8 cellular contexts compared by ENCODE assay signal in genomic region chr13:110965038-110965754, GRCh38. TPM values are rescaled to one million over a fixed set of nuclear protein-coding genes. Genes with fewer than 3 reads are reported as not detected.
A peak's percentile ranks its signal among the peaks of the same experiment; 100 is the strongest.
DNase-seq lines count a peak whose midpoint lies in the region; ATAC-seq and TF ChIP-seq lines count a peak whose summit lies in the region.

No MANE protein-coding gene starts in this region.

- ATAC-seq in GM19324 (IDR thresholded peaks at IDR 0.05; ENCODE audit: low FRiP score, unreplicated experiment) (peak; percentile 53), HG03280 (IDR thresholded peaks at IDR 0.05; ENCODE audit: unreplicated experiment) (peak; percentile 86)
- peak; percentile 91 for ATAC-seq in activated CD8-positive, alpha-beta T cell treated with anti-CD3 and anti-CD28 coated beads, Interleukin-2, amount 10 ng/mL, durations not matched to agents 7 days and 5 days

- H3K4me1 Mint-ChIP-seq in activated CD8-positive, alpha-beta T cell treated with anti-CD3 and anti-CD28 coated beads, Interleukin-2, amount 10 ng/mL, durations not matched to agents 7 days and 5 days (ENCODE audit: low read depth), result peaks cover 13% of the 10 kb centered on the region

- H3K27ac Mint-ChIP-seq in activated CD8-positive, alpha-beta T cell treated with anti-CD3 and anti-CD28 coated beads, Interleukin-2, amount 10 ng/mL, durations not matched to agents 7 days and 5 days, result peak overlapping the region; percentile 67

- peaks cover 5% of the 10 kb centered on the region for H3K27me3 Mint-ChIP-seq in activated CD8-positive, alpha-beta T cell treated with anti-CD3 and anti-CD28 coated beads, Interleukin-2, amount 10 ng/mL, durations not matched to agents 7 days and 5 days (ENCODE audit: low read depth)

- H3K4me1 ChIP-seq in prostate gland (replicated peaks), result no peaks in the 10 kb centered on the region

- H3K27ac ChIP-seq in prostate gland, result no peak overlapping the region

- in situ Hi-C loops in ACHN (cut with HindIII; ENCODE audit: low pct_ligation_motif_present, low pct_unique_long_range_greater_than_20kb, low sequenced_read_pairs), result no loop called here

- peaks cover 37% of the 10 kb centered on the region for H3K9me3 Mint-ChIP-seq in activated CD8-positive, alpha-beta T cell treated with anti-CD3 and anti-CD28 coated beads, Interleukin-2, amount 10 ng/mL, durations not matched to agents 7 days and 5 days (ENCODE audit: insufficient read depth)

- no peak overlapping the region for H3K4me3 Mint-ChIP-seq in activated CD8-positive, alpha-beta T cell treated with anti-CD3 and anti-CD28 coated beads, Interleukin-2, amount 10 ng/mL, durations not matched to agents 7 days and 5 days

- no peak for TF ChIP-seq CTCF in prostate gland (IDR thresholded peaks at IDR 0.05)

- H3K4me3 ChIP-seq in prostate gland, result no peak overlapping the region

- WGBS in prostate gland, result 73% methylated on average over 5 of the region's 5 CpGs

- no peak for TF ChIP-seq POLR2A in prostate gland (IDR thresholded peaks at IDR 0.05)

- H3K9me3 ChIP-seq in prostate gland, result no peaks in the 10 kb centered on the region

- no peaks in the 10 kb centered on the region for H3K36me3 ChIP-seq in prostate gland

- DNase-seq in ACHN, result peak; percentile 42
- peak; percentile 35 for DNase-seq in activated CD8-positive, alpha-beta T cell treated with anti-CD3 and anti-CD28 coated beads, Interleukin-2, amount 10 ng/mL, durations not matched to agents 7 days and 5 days
- DNase-seq in non-pigmented ciliary epithelial cell (ENCODE audit: low read depth), result peak; percentile 24
- no peak for DNase-seq in prostate gland (ENCODE audit: low spot score)
- DNase-seq in iPS-NIHi7 (ENCODE audit: extremely low spot score), result no peak
- no peak for DNase-seq in GM03348 (ENCODE audit: low spot score)

- no peaks in the 10 kb centered on the region for H3K27me3 ChIP-seq in prostate gland (replicated peaks; ENCODE audit: insufficient read depth)

- POLR2A ChIA-PET in activated CD8-positive, alpha-beta T cell treated with anti-CD3 and anti-CD28 coated beads, Interleukin-2, amount 10 ng/mL, durations not matched to agents 7 days and 5 days (lab: Charles Lee), result no interaction called here

- peaks cover 17% of the 10 kb centered on the region for H3K36me3 Mint-ChIP-seq in activated CD8-positive, alpha-beta T cell treated with anti-CD3 and anti-CD28 coated beads, Interleukin-2, amount 10 ng/mL, durations not matched to agents 7 days and 5 days (ENCODE audit: low read depth)

- intact Hi-C loops in prostate gland (cut with DNase I), result no loop called here

- CTCF ChIA-PET in activated CD8-positive, alpha-beta T cell treated with anti-CD3 and anti-CD28 coated beads, Interleukin-2, amount 10 ng/mL, durations not matched to agents 7 days and 5 days (lab: Charles Lee), result no interaction called here

RNA-seq across cellular contexts. Expression of gene ANKRD10, which starts 50.3 kb away (rescaled TPM):
- 10 to 100 TPM; 83.9 to 86.3 TPM for total RNA-seq in activated CD8-positive, alpha-beta T cell treated with anti-CD3 and anti-CD28 coated beads, Interleukin-2, amount 10 ng/mL, durations not matched to agents 7 days and 5 days
- 100 to 1,000 TPM in 1 of 2 donors, 10 to 100 TPM in 1; 99.9 to 155 TPM for total RNA-seq in prostate gland

Comparison
In these comparisons a context has a peak if more than half of its experiments do, and no peak if none do; other contexts are left out.
1. DNase-seq: peak in ACHN (single experiment), activated CD8-positive, alpha-beta T cell treated with anti-CD3 and anti-CD28 coated beads, Interleukin-2, amount 10 ng/mL, durations not matched to agents 7 days and 5 days (single experiment) and non-pigmented ciliary epithelial cell (single experiment); none in prostate gland (single experiment), iPS-NIHi7 (single experiment) and GM03348 (single experiment).
2. Peak in every context shown above with its lines, with median percentiles within 50 percentile points of each other: ATAC-seq.